30 cellular contexts compared by ENCODE assay signal in genomic region chr5:31692561-31693221, GRCh38. TPM values are rescaled to one million over a fixed set of nuclear protein-coding genes. Genes with fewer than 3 reads are reported as not detected.
DNase-seq lines count a peak whose midpoint lies in the region; ATAC-seq and TF ChIP-seq lines count a peak whose summit lies in the region.
"Had no signal": no experiment of that assay in that cellular context is flagged by ENCODE, and none has a peak within 500 bp of the region (broad histone marks: within the 10 kb centered on the region; RNA-seq: fewer than 3 reads in every experiment).

No MANE protein-coding gene starts in this region.

- peaks cover 12% of the 10 kb centered on the region for H3K4me1 Mint-ChIP-seq in endodermal cell
- H3K4me1 Mint-ChIP-seq: natural killer cell; stimulated activated naive B cell treated with anti-CD40 and anti-IgM and Interleukin-4, amounts not matched to agents 10 μg/mL and 1 μg/mL and 100 μg/mL, for 72 hours had no signal

- peaks cover 35% of the 10 kb centered on the region for H3K9me3 Mint-ChIP-seq in endodermal cell
- H3K9me3 Mint-ChIP-seq: activated CD8-positive, alpha-beta T cell treated with anti-CD3 and anti-CD28 coated beads for 36 hours; activated naive CD4-positive, alpha-beta T cell treated with anti-CD3 and anti-CD28 coated beads for 36 hours; natural killer cell had no signal

- H3K4me1 ChIP-seq in endodermal cell (ENCODE audit: control insufficient read depth, insufficient read depth, low read length), result peaks cover 2% of the 10 kb centered on the region
- H3K4me1 ChIP-seq: esophagus muscularis mucosa, tibial artery had no signal

- H3K9me3 ChIP-seq in endodermal cell (ENCODE audit: control insufficient read depth, low read length), result peaks cover 33% of the 10 kb centered on the region
- H3K9me3 ChIP-seq: esophagus muscularis mucosa, gastrocnemius medialis, tibial artery had no signal

- H3K9ac ChIP-seq in endodermal cell (ENCODE audit: extremely low read depth, low read length, poor library complexity, severe bottlenecking), result no peak overlapping the region
- H3K9ac ChIP-seq: KMS-11 had no signal

- no peaks in the 10 kb centered on the region for H3K27me3 ChIP-seq in endodermal cell (ENCODE audit: control insufficient read depth, insufficient read depth, low read length, poor library complexity, severe bottlenecking)
- H3K27me3 ChIP-seq: esophagus muscularis mucosa, gastrocnemius medialis, tibial artery had no signal

- WGBS in endodermal cell (ENCODE audit: insufficient coverage in 1 of 2, insufficient read length in 1 of 2), 2 experiments, result 93 to 95% methylated on average over 8 to 17 of the region's 17 CpGs

- DNase-seq in C1 segment of cervical spinal cord (lab: John Stamatoyannopoulos, UW), result peak in 13 of 14 donors; percentile 7 to 81 (median 54)
- no peak for DNase-seq in endodermal cell
- peak in 49 of 51 donors; percentile 5 to 85 (median 41) for DNase-seq in hypothalamus (lab: John Stamatoyannopoulos, UW)
- peak; percentile 5 to 89 (median 30) for DNase-seq in posterior cingulate gyrus
- DNase-seq in NCI-H187 treated with DMSO at 0.1 percent for 48 hours (lab: John Stamatoyannopoulos, UW), result no peak
- no peak for DNase-seq in SIG-M5 treated with dmso at 0.1 percent for 504 hours (lab: John Stamatoyannopoulos, UW; ENCODE audit: unreplicated experiment)
- no peak for DNase-seq in activated effector memory CD4-positive, alpha-beta T cell treated with Interleukin-2 at 50 U/mL for 16 hours
- DNase-seq: activated CD4-positive, CD25-positive, alpha-beta regulatory T cell treated with anti-CD3 and anti-CD28 coated beads, Interleukin-2, amount 50 U/mL, for 72 hours; activated CD8-positive, alpha-beta T cell treated with anti-CD3 and anti-CD28 coated beads for 36 hours; activated naive CD4-positive, alpha-beta T cell treated with anti-CD3 and anti-CD28 coated beads for 36 hours; activated T-cell treated with anti-CD3 and anti-CD28 coated beads, Interleukin-2, amount 50 U/mL, for 1 hour; AML-193; amniotic stem cell; central memory CD4-positive, alpha-beta T cell; effector memory CD4-positive, alpha-beta T cell; kidney glomerular epithelial cell; natural killer cell; NCI-H187; NCI-H2227 treated with DMSO at 0.1 percent for 48 hours; NCI-H774; OCI-M1; SHP77 treated with DMSO at 0.1 percent for 48 hours; small intestine; stimulated activated naive B cell treated with anti-CD40 and anti-IgM and Interleukin-4, amounts not matched to agents 10 μg/mL and 1 μg/mL and 100 μg/mL, for 72 hours; tibial artery had no signal

- no peak overlapping the region for H3K27ac Mint-ChIP-seq in endodermal cell
- H3K27ac Mint-ChIP-seq: activated CD8-positive, alpha-beta T cell treated with anti-CD3 and anti-CD28 coated beads for 36 hours; activated naive CD4-positive, alpha-beta T cell treated with anti-CD3 and anti-CD28 coated beads for 36 hours; natural killer cell; progenitor cell of endocrine pancreas; stimulated activated naive B cell treated with anti-CD40 and anti-IgM and Interleukin-4, amounts not matched to agents 10 μg/mL and 1 μg/mL and 100 μg/mL, for 72 hours had no signal

- no peaks in the 10 kb centered on the region for H3K27me3 Mint-ChIP-seq in endodermal cell (ENCODE audit: insufficient read depth)
- H3K27me3 Mint-ChIP-seq: activated CD8-positive, alpha-beta T cell treated with anti-CD3 and anti-CD28 coated beads for 36 hours; progenitor cell of endocrine pancreas; stimulated activated naive B cell treated with anti-CD40 and anti-IgM and Interleukin-4, amounts not matched to agents 10 μg/mL and 1 μg/mL and 100 μg/mL, for 72 hours had no signal

- H3K36me3 ChIP-seq in endodermal cell (ENCODE audit: control insufficient read depth, insufficient read depth, low read length), result no peaks in the 10 kb centered on the region
- H3K36me3 ChIP-seq: esophagus muscularis mucosa, gastrocnemius medialis, tibial artery had no signal

- peaks cover 10% of the 10 kb centered on the region for H3K36me3 Mint-ChIP-seq in endodermal cell (ENCODE audit: low read depth)
- H3K36me3 Mint-ChIP-seq: natural killer cell; stimulated activated naive B cell treated with anti-CD40 and anti-IgM and Interleukin-4, amounts not matched to agents 10 μg/mL and 1 μg/mL and 100 μg/mL, for 72 hours had no signal

- no peak for TF ChIP-seq CTCF in endodermal cell (conservative IDR thresholded peaks at IDR 0.05)

- H3K27ac ChIP-seq in endodermal cell (ENCODE audit: low read depth, low read length), result no peak overlapping the region
- H3K27ac ChIP-seq: esophagus muscularis mucosa, KMS-11, tibial artery had no signal

- H3K4me3 ChIP-seq in endodermal cell (ENCODE audit: low read length), result peak overlapping the region; percentile 64
- H3K4me3 ChIP-seq: esophagus muscularis mucosa, gastrocnemius medialis, tibial artery had no signal

- intact Hi-C loops in posterior cingulate gyrus (cut with DNase I), result no loop called here

- H3K4me3 Mint-ChIP-seq in endodermal cell, result no peak overlapping the region
- H3K4me3 Mint-ChIP-seq: activated CD8-positive, alpha-beta T cell treated with anti-CD3 and anti-CD28 coated beads for 36 hours; activated naive CD4-positive, alpha-beta T cell treated with anti-CD3 and anti-CD28 coated beads for 36 hours; natural killer cell; stimulated activated naive B cell treated with anti-CD40 and anti-IgM and Interleukin-4, amounts not matched to agents 10 μg/mL and 1 μg/mL and 100 μg/mL, for 72 hours had no signal

- ATAC-seq in GM18868 (IDR thresholded peaks at IDR 0.05; ENCODE audit: unreplicated experiment), result no peak
- ATAC-seq: activated CD8-positive, alpha-beta T cell treated with anti-CD3 and anti-CD28 coated beads for 36 hours; natural killer cell; stimulated activated naive B cell treated with anti-CD40 and anti-IgM and Interleukin-4, amounts not matched to agents 10 μg/mL and 1 μg/mL and 100 μg/mL, for 72 hours had no signal

RNA-seq across cellular contexts. Expression of gene PDZD2, which starts 53.8 kb away (rescaled TPM):
- total RNA-seq in endodermal cell, result 10 to 100 TPM in 1 of 2 donors, 1 to 10 TPM in 1; 6.6 to 14.6 TPM
- 0.96 TPM for polyA plus RNA-seq in endodermal cell (2013, experiment 1 of 2)
- polyA plus RNA-seq in endodermal cell (2013, experiment 2 of 2), result 0.75 TPM
- total RNA-seq: activated CD8-positive, alpha-beta T cell treated with anti-CD3 and anti-CD28 coated beads for 36 hours had no signal

Comparison
In these comparisons a context has a peak if more than half of its experiments do, and no peak if none do; other contexts are left out.
1. DNase-seq: peak in C1 segment of cervical spinal cord (13 of 14), hypothalamus (49 of 51) and posterior cingulate gyrus (10 of 10); none in endodermal cell (single experiment), NCI-H187 treated with DMSO at 0.1 percent for 48 hours (single experiment), SIG-M5 treated with dmso at 0.1 percent for 504 hours (single experiment) and activated effector memory CD4-positive, alpha-beta T cell treated with Interleukin-2 at 50 U/mL for 16 hours (single experiment).